ENCODE assay signal across 1 cellular context in genomic region chr5:68544656-68545565, GRCh38.
TF ChIP-seq lines count a peak whose summit lies in the region.

No MANE protein-coding gene starts in this region.

TF ChIP-seq in WTC11, 78 proteins besides CTCF, POLR2A, EP300 and RAD21 (continued from another document):
- TF ChIP-seq, protein P1, sequence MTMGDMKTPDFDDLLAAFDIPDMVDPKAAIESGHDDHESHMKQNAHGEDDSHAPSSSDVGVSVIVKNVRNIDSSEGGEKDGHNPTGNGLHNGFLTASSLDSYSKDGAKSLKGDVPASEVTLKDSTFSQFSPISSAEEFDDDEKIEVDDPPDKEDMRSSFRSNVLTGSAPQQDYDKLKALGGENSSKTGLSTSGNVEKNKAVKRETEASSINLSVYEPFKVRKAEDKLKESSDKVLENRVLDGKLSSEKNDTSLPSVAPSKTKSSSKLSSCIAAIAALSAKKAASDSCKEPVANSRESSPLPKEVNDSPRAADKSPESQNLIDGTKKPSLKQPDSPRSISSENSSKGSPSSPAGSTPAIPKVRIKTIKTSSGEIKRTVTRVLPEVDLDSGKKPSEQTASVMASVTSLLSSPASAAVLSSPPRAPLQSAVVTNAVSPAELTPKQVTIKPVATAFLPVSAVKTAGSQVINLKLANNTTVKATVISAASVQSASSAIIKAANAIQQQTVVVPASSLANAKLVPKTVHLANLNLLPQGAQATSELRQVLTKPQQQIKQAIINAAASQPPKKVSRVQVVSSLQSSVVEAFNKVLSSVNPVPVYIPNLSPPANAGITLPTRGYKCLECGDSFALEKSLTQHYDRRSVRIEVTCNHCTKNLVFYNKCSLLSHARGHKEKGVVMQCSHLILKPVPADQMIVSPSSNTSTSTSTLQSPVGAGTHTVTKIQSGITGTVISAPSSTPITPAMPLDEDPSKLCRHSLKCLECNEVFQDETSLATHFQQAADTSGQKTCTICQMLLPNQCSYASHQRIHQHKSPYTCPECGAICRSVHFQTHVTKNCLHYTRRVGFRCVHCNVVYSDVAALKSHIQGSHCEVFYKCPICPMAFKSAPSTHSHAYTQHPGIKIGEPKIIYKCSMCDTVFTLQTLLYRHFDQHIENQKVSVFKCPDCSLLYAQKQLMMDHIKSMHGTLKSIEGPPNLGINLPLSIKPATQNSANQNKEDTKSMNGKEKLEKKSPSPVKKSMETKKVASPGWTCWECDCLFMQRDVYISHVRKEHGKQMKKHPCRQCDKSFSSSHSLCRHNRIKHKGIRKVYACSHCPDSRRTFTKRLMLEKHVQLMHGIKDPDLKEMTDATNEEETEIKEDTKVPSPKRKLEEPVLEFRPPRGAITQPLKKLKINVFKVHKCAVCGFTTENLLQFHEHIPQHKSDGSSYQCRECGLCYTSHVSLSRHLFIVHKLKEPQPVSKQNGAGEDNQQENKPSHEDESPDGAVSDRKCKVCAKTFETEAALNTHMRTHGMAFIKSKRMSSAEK (CRISPR knock-in tag; IDR thresholded peaks at IDR 0.05; ENCODE audit: borderline replicate concordance), result no peak
- TF ChIP-seq ZNF423 (CRISPR knock-in tag; IDR thresholded peaks at IDR 0.05) (no peak), MLX (CRISPR knock-in tag; IDR thresholded peaks at IDR 0.05) (no peak), SMAD4 (CRISPR knock-in tag; IDR thresholded peaks at IDR 0.05) (no peak)
